In genomic region chr1:43308635-43309580, GRCh38 we compare ENCODE assay signal across 29 cellular contexts. TPM values are rescaled to one million over a fixed set of nuclear protein-coding genes. Genes with fewer than 3 reads are reported as not detected.
"Had no signal": no experiment of that assay in that cellular context is flagged by ENCODE, and none has a peak within 500 bp of the region (broad histone marks: within the 10 kb centered on the region; RNA-seq: fewer than 3 reads in every experiment).

No MANE protein-coding gene starts in this region.

- H3K36me3 ChIP-seq: ovary, stomach, thoracic aorta, transverse colon had no signal

- H3K27ac Mint-ChIP-seq: naive thymus-derived CD4-positive, alpha-beta T cell; nephron progenitor cell; progenitor cell of endocrine pancreas had no signal

- H3K9me3 Mint-ChIP-seq: naive thymus-derived CD4-positive, alpha-beta T cell; nephron progenitor cell; stimulated activated naive B cell treated with anti-CD40 and anti-IgM and Interleukin-4, amounts not matched to agents 10 μg/mL and 1 μg/mL and 100 μg/mL, for 72 hours had no signal

- ATAC-seq: esophagus mucosa; heart right ventricle; naive thymus-derived CD4-positive, alpha-beta T cell; right cardiac atrium; stimulated activated naive B cell treated with anti-CD40 and anti-IgM and Interleukin-4, amounts not matched to agents 10 μg/mL and 1 μg/mL and 100 μg/mL, for 72 hours had no signal

- FAIRE-seq: frontal cortex had no signal

- H3K4me3 Mint-ChIP-seq: naive thymus-derived CD4-positive, alpha-beta T cell; nephron progenitor cell; stimulated activated naive B cell treated with anti-CD40 and anti-IgM and Interleukin-4, amounts not matched to agents 10 μg/mL and 1 μg/mL and 100 μg/mL, for 72 hours had no signal

- H3K4me3 ChIP-seq: dorsolateral prefrontal cortex, heart right ventricle, left ventricle myocardium inferior, ovary, stomach, thoracic aorta, transverse colon had no signal

- H3K27me3 ChIP-seq: dorsolateral prefrontal cortex, heart right ventricle, ovary, stomach, transverse colon had no signal

- H3K36me3 Mint-ChIP-seq: naive thymus-derived CD4-positive, alpha-beta T cell; stimulated activated naive B cell treated with anti-CD40 and anti-IgM and Interleukin-4, amounts not matched to agents 10 μg/mL and 1 μg/mL and 100 μg/mL, for 72 hours had no signal

- H3K27ac ChIP-seq: dorsolateral prefrontal cortex, heart right ventricle, left ventricle myocardium inferior, ovary, stomach, thoracic aorta, transverse colon had no signal

- H3K9me3 ChIP-seq: heart right ventricle, left ventricle myocardium inferior, ovary, stomach, thoracic aorta, transverse colon had no signal

- DNase-seq: central memory CD4-positive, alpha-beta T cell; cortex of kidney; effector CD8-positive, alpha-beta T cell; heart right ventricle; islet precursor cell; left ventricle myocardium inferior; naive thymus-derived CD4-positive, alpha-beta T cell; nephron progenitor cell; ovary; stimulated activated CD4-positive, alpha-beta T cell treated with anti-CD3 and anti-CD28 coated beads, Interleukin-15, amount 100 ng/mL, for 24 hours; stimulated activated CD4-positive, alpha-beta T cell treated with anti-CD3 and anti-CD28 coated beads, Interleukin-1b, Interleukin-23, amount 100 ng/mL, for 48 hours; stimulated activated CD4-positive, alpha-beta T cell treated with anti-CD3 and anti-CD28 coated beads, Interleukin-4, amount 100 ng/mL, for 24 hours; stimulated activated naive B cell treated with anti-CD40 and anti-IgM and Interleukin-4, amounts not matched to agents 10 μg/mL and 1 μg/mL and 100 μg/mL, for 72 hours; stomach; substantia nigra; transverse colon had no signal

RNA-seq across cellular contexts. Expression of gene TIE1, which starts 8.1 kb away (rescaled TPM):
- total RNA-seq: chondrocyte, fibroblast of lung, mammary epithelial cell had no signal
- polyA plus RNA-seq: mammary epithelial cell; naive thymus-derived CD4-positive, alpha-beta T cell had no signal

RNA-seq across cellular contexts. Expression of gene C1orf210, which starts 23.5 kb away (rescaled TPM):
- total RNA-seq: chondrocyte; fibroblast of lung; frontal cortex; glomerular endothelial cell; heart right ventricle; left ventricle myocardium inferior; mesenteric fat pad; mononuclear cell; naive thymus-derived CD4-positive, alpha-beta T cell; right cardiac atrium; thoracic aorta had no signal
- polyA plus RNA-seq: fibroblast of lung; heart right ventricle; naive thymus-derived CD4-positive, alpha-beta T cell; ovary had no signal

RNA-seq across cellular contexts. Expression of gene MPL, which starts 28.7 kb away (rescaled TPM):
- total RNA-seq: chondrocyte, fibroblast of lung, frontal cortex, glomerular endothelial cell, stomach, thoracic aorta, urinary bladder had no signal
- polyA plus RNA-seq: fibroblast of lung; naive thymus-derived CD4-positive, alpha-beta T cell; stomach had no signal

RNA-seq across cellular contexts. Expression of gene TMEM125, which starts 39.1 kb away (rescaled TPM):
- total RNA-seq: chondrocyte, fibroblast of lung, glomerular endothelial cell, left ventricle myocardium inferior, mesenteric fat pad had no signal

RNA-seq across cellular contexts. Expression of gene CDC20, which starts 49.9 kb away (rescaled TPM):
- polyA plus RNA-seq: naive thymus-derived CD4-positive, alpha-beta T cell had no signal
